15 cellular contexts compared by ENCODE assay signal in genomic region chr1:110292327-110292741, GRCh38. TPM values are rescaled to one million over a fixed set of nuclear protein-coding genes. Genes with fewer than 3 reads are reported as not detected.
DNase-seq lines count a peak whose midpoint lies in the region; ATAC-seq and TF ChIP-seq lines count a peak whose summit lies in the region.
"Had no signal": no experiment of that assay in that cellular context is flagged by ENCODE, and none has a peak within 500 bp of the region (broad histone marks: within the 10 kb centered on the region; RNA-seq: fewer than 3 reads in every experiment).

No MANE protein-coding gene starts in this region.

- H2BK5ac ChIP-seq in IMR-90 (ENCODE audit: low read depth, low read length, poor library complexity, severe bottlenecking) = no peak overlapping the region

- H3K27ac ChIP-seq in IMR-90 (ENCODE audit: insufficient read depth, low read length) = no peak overlapping the region
- H3K27ac ChIP-seq: left ventricle myocardium inferior, tibial artery had no signal

- H4K91ac ChIP-seq in IMR-90 (ENCODE audit: insufficient read depth, low read depth, low read length) = no peak overlapping the region

- H2BK20ac ChIP-seq in IMR-90 (ENCODE audit: low read depth, low read length) = no peak overlapping the region

- no peaks in the 10 kb centered on the region for H3K9me3 ChIP-seq in IMR-90 (ENCODE audit: control insufficient read depth, insufficient read depth, low read length)
- H3K9me3 ChIP-seq: left ventricle myocardium inferior, tibial artery had no signal

- H3K56ac ChIP-seq in IMR-90 (ENCODE audit: extremely low read depth, insufficient read depth, low read length) = no peak overlapping the region

- CTCF ChIA-PET in IMR-90 (lab: Yijun Ruan, JAX) = interaction anchor here (0.5 kb wide), 1 partner anchor 9 kb away, joined by 3 read pairs; no protein-coding TSS in a partner anchor

- peak; percentile 84 for ATAC-seq in IMR-90 (ENCODE audit: low read depth)
- ATAC-seq in activated T-helper 17 cell treated with anti-CD3 and anti-CD28 coated beads, Interleukin-2, amount 50 U/mL, for 72 hours (replicated peaks) = no peak
- ATAC-seq in left colon = peak; percentile 69

- in situ Hi-C loops in IMR-90 (cut with MboI; ENCODE audit: low sequenced_read_pairs) = no loop called here

- no peak for TF ChIP-seq POLR2A in IMR-90 (IDR thresholded peaks at IDR 0.05; ENCODE audit: low read depth, low read length)

- H3K4me3 Mint-ChIP-seq in activated T-helper 17 cell treated with anti-CD3 and anti-CD28 coated beads, Interleukin-2, amount 50 U/mL, for 72 hours = no peak overlapping the region
- H3K4me3 Mint-ChIP-seq: CD4-positive, CD25-positive, alpha-beta regulatory T cell had no signal

- no peaks in the 10 kb centered on the region for H3K9me1 ChIP-seq in IMR-90 (ENCODE audit: insufficient read depth, low read length)

- no peak overlapping the region for H3K18ac ChIP-seq in IMR-90 (ENCODE audit: low read depth, low read length)

- H3K9ac ChIP-seq in IMR-90 (ENCODE audit: low read depth, low read length) = no peak overlapping the region

- no TSS peak for BruUV-seq in IMR-90 (replicated peaks; lab: Mats Ljungman, UMichigan)

- POLR2A ChIA-PET in IMR-90 (lab: Charles Lee; ENCODE audit: unreplicated experiment) = no interaction called here

- no peaks in the 10 kb centered on the region for H3K27me3 Mint-ChIP-seq in activated T-helper 17 cell treated with anti-CD3 and anti-CD28 coated beads, Interleukin-2, amount 50 U/mL, for 72 hours

- no peak overlapping the region for H4K5ac ChIP-seq in IMR-90 (ENCODE audit: low read depth, low read length)

- H2BK15ac ChIP-seq in IMR-90 (ENCODE audit: low read depth, low read length) = no peak overlapping the region

- H3K4me1 Mint-ChIP-seq in activated T-helper 17 cell treated with anti-CD3 and anti-CD28 coated beads, Interleukin-2, amount 50 U/mL, for 72 hours = no peaks in the 10 kb centered on the region

- DNase-seq in AG20443 (ENCODE audit: low spot score) (peak; percentile 68), IMR-90 (peak; percentile 50), left colon (no peak), D341Med (ENCODE audit: low spot score) (no peak), SW 1271 (lab: John Stamatoyannopoulos, UW) (no peak), occipital lobe (lab: John Stamatoyannopoulos, UW) (no peak)
- no peak for DNase-seq in activated CD8-positive, alpha-beta memory T cell treated with anti-CD3 and anti-CD28 coated beads, Interleukin-2, amount 50 U/mL, for 48 hours
- DNase-seq: activated T-cell treated with anti-CD3 and anti-CD28 coated beads for 4 hours; caudate nucleus; CD4-positive, CD25-positive, alpha-beta regulatory T cell; foreskin melanocyte; left ventricle myocardium inferior; NCI-H345; tibial artery had no signal

- H3K36me3 ChIP-seq in IMR-90 (ENCODE audit: control insufficient read depth, insufficient read depth, low read length) = no peaks in the 10 kb centered on the region
- H3K36me3 ChIP-seq: left ventricle myocardium inferior, tibial artery had no signal

- intact Hi-C loops in IMR-90 (cut with micrococcal nuclease) = loop anchor here (5.0 kb wide), 1 partner anchor 45 kb away; no protein-coding TSS in a partner anchor
- intact Hi-C loops in left colon (cut with DNase I, micrococcal nuclease) = no loop called here

- TF ChIP-seq RAD21 in IMR-90 (IDR thresholded peaks at IDR 0.05; ENCODE audit: low read length) = no peak

- no peaks in the 10 kb centered on the region for H3K79me1 ChIP-seq in IMR-90 (ENCODE audit: low read depth in 1 of 2, low read length in 2 of 2)

- peaks cover 17% of the 10 kb centered on the region for H3K27me3 ChIP-seq in IMR-90 (ENCODE audit: control insufficient read depth, insufficient read depth, low read length)
- H3K27me3 ChIP-seq: tibial artery had no signal

- H3K23ac ChIP-seq in IMR-90 (ENCODE audit: low read depth, low read length) = no peak overlapping the region

- no CpG with 5 or more reads among the region's 5 CpGs for WGBS in IMR-90 (ENCODE audit: extremely low coverage in 2 of 2, insufficient read length in 1 of 2), 2 experiments

- dilution Hi-C loops in IMR-90 (cut with HindIII; ENCODE audit: low sequenced_read_pairs, unreplicated experiment) = no loop called here

- H3K36me3 Mint-ChIP-seq in activated T-helper 17 cell treated with anti-CD3 and anti-CD28 coated beads, Interleukin-2, amount 50 U/mL, for 72 hours (ENCODE audit: low read depth) = no peaks in the 10 kb centered on the region
- H3K36me3 Mint-ChIP-seq: CD4-positive, CD25-positive, alpha-beta regulatory T cell had no signal

- H4K8ac ChIP-seq in IMR-90 (ENCODE audit: low read depth in 2 of 2, low read length in 2 of 2) = no peak overlapping the region

- H2BK120ac ChIP-seq in IMR-90 (ENCODE audit: low read depth, low read length) = no peak overlapping the region

- H2AK9ac ChIP-seq in IMR-90 (replicated peaks; ENCODE audit: low read depth, low read length, poor library complexity) = peak overlapping the region; percentile 73

- no peak overlapping the region for H2AFZ ChIP-seq in IMR-90 (replicated peaks; ENCODE audit: low read length, poor library complexity)

- no peak overlapping the region for H3K4me2 ChIP-seq in IMR-90 (ENCODE audit: low read depth, low read length)

- H2AK5ac ChIP-seq in IMR-90 (ENCODE audit: low read depth, low read length) = no peak overlapping the region

- no peak overlapping the region for H3K4ac ChIP-seq in IMR-90 (ENCODE audit: low read depth, low read length)

- H3K27ac Mint-ChIP-seq in activated T-helper 17 cell treated with anti-CD3 and anti-CD28 coated beads, Interleukin-2, amount 50 U/mL, for 72 hours = peak overlapping the region; percentile 47
- H3K27ac Mint-ChIP-seq: CD4-positive, CD25-positive, alpha-beta regulatory T cell had no signal

- no peak for TF ChIP-seq CTCF in IMR-90 (conservative IDR thresholded peaks at IDR 0.05; ENCODE audit: low read depth, low read length)

- H3K4me3 ChIP-seq in IMR-90 (ENCODE audit: insufficient read depth, low read depth, low read length) = no peak overlapping the region
- H3K4me3 ChIP-seq: left ventricle myocardium inferior, tibial artery had no signal

- H4K20me1 ChIP-seq in IMR-90 (ENCODE audit: insufficient read depth, low read length) = no peaks in the 10 kb centered on the region

- no peaks in the 10 kb centered on the region; the same call in 1 of the 2 replicates for H3K4me1 ChIP-seq in IMR-90 (ENCODE audit: control insufficient read depth, insufficient read depth, low read length)
- H3K4me1 ChIP-seq: tibial artery had no signal

- H3K14ac ChIP-seq in IMR-90 (replicated peaks; ENCODE audit: low read depth, low read length) = no peak overlapping the region

- no peaks in the 10 kb centered on the region for H3K9me3 Mint-ChIP-seq in activated T-helper 17 cell treated with anti-CD3 and anti-CD28 coated beads, Interleukin-2, amount 50 U/mL, for 72 hours

TF ChIP-seq in IMR-90, 13 proteins besides CTCF, POLR2A, EP300 and RAD21:
- TF ChIP-seq SMC3 (IDR thresholded peaks at IDR 0.05; ENCODE audit: low read depth, low read length) (no peak), CEBPB (IDR thresholded peaks at IDR 0.05; ENCODE audit: low read depth, low read length) (peak; percentile 9; the same call in 1 of the 2 replicates), FOS (IDR thresholded peaks at IDR 0.05; ENCODE audit: low read depth, low read length) (peak; percentile 29; the same call in 1 of the 2 replicates), RFX5 (IDR thresholded peaks at IDR 0.05; ENCODE audit: low read depth, low read length) (no peak), RCOR1 (IDR thresholded peaks at IDR 0.05; ENCODE audit: insufficient replicate concordance, low read length) (no peak), USF2 (IDR thresholded peaks at IDR 0.05; ENCODE audit: low read depth, low read length) (no peak), MXI1 (IDR thresholded peaks at IDR 0.05; ENCODE audit: borderline replicate concordance, low read depth, low read length) (no peak)
- TF ChIP-seq, protein P1, sequence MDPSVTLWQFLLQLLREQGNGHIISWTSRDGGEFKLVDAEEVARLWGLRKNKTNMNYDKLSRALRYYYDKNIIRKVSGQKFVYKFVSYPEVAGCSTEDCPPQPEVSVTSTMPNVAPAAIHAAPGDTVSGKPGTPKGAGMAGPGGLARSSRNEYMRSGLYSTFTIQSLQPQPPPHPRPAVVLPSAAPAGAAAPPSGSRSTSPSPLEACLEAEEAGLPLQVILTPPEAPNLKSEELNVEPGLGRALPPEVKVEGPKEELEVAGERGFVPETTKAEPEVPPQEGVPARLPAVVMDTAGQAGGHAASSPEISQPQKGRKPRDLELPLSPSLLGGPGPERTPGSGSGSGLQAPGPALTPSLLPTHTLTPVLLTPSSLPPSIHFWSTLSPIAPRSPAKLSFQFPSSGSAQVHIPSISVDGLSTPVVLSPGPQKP (IDR thresholded peaks at IDR 0.05; ENCODE audit: borderline replicate concordance, low read depth, low read length) = no peak

RNA-seq across cellular contexts. Expression of gene RBM15, which starts 46.8 kb away (rescaled TPM):
- 31.7 and 32.2 TPM in 2 replicates for total RNA-seq in IMR-90 (2012; rRNA removed)
- 6.2 and 6.3 TPM in 2 replicates for polyA plus RNA-seq in IMR-90 (2012; rRNA removed)
- 3.9 and 4.2 TPM in 2 replicates for polyA plus RNA-seq in IMR-90 (2012; cell fraction: cytosol; rRNA removed)
- 6.3 and 7.4 TPM in 2 replicates for polyA plus RNA-seq in IMR-90 (2012; cell fraction: nucleus; rRNA removed; ENCODE audit: low replicate concordance)
- total RNA-seq in activated T-helper 17 cell treated with anti-CD3 and anti-CD28 coated beads, Interleukin-2, amount 50 U/mL, for 72 hours = 10 to 100 TPM; 61.8 to 86.2 TPM
- total RNA-seq in left colon = 10 to 100 TPM; 23.5 to 27.0 TPM
- total RNA-seq in occipital lobe = 47.1 TPM

Comparison
In these comparisons a context has a peak if more than half of its experiments do, and no peak if none do; other contexts are left out.
1. DNase-seq: peak in AG20443 (single experiment) and IMR-90 (single experiment); none in left colon (0 of 2), D341Med (single experiment), activated CD8-positive, alpha-beta memory T cell treated with anti-CD3 and anti-CD28 coated beads, Interleukin-2, amount 50 U/mL, for 48 hours (single experiment), SW 1271 (0 of 2) and occipital lobe (single experiment).